ENCODE assay signal across 17 cellular contexts in genomic region chr17:228223-228615, GRCh38. TPM values are rescaled to one million over a fixed set of nuclear protein-coding genes. Genes with fewer than 3 reads are reported as not detected.
"Had no signal": no experiment of that assay in that cellular context is flagged by ENCODE, and none has a peak within 500 bp of the region (broad histone marks: within the 10 kb centered on the region; RNA-seq: fewer than 3 reads in every experiment).

No MANE protein-coding gene starts in this region.

- H3K9me3 ChIP-seq: transverse colon, vagina had no signal

- H3K4me1 Mint-ChIP-seq: activated CD4-positive, alpha-beta memory T cell treated with anti-CD3 and anti-CD28 coated beads, Interleukin-2, amount 10 ng/mL, durations not matched to agents 7 days and 5 days; activated CD8-positive, alpha-beta memory T cell treated with anti-CD3 and anti-CD28 coated beads, Interleukin-2, amount 10 ng/mL, durations not matched to agents 7 days and 5 days had no signal

- H3K27ac ChIP-seq: transverse colon, vagina had no signal

- H3K4me3 ChIP-seq: lung, transverse colon, vagina had no signal

- H3K27me3 ChIP-seq: transverse colon, vagina had no signal

- DNase-seq: activated CD4-positive, alpha-beta memory T cell treated with anti-CD3 and anti-CD28 coated beads, Interleukin-2, amount 10 ng/mL, durations not matched to agents 7 days and 5 days; activated CD4-positive, alpha-beta T cell treated with anti-CD3 and anti-CD28 coated beads for 48 hours; activated CD4-positive, CD25-positive, alpha-beta regulatory T cell; activated CD8-positive, alpha-beta memory T cell treated with anti-CD3 and anti-CD28 coated beads, Interleukin-2, amount 10 ng/mL, durations not matched to agents 7 days and 5 days; activated naive CD4-positive, alpha-beta T cell treated with anti-CD3 and anti-CD28 coated beads, Interleukin-2, amount 50 U/mL, for 16 hours; dermis blood vessel endothelial cell; stimulated activated CD4-positive, alpha-beta T cell treated with anti-CD3 and anti-CD28 coated beads, Interleukin-2, amount 100 ng/mL, for 24 hours; stimulated activated naive CD8-positive, alpha-beta T cell treated with anti-CD3 and anti-CD28 coated beads, Interleukin-15, Interleukin-2, amounts not matched to agents 100 U/mL and 50 U/mL, for 24 hours; substantia nigra; T-helper 1 cell; T-helper 9 cell had no signal

- H3K27ac Mint-ChIP-seq: activated CD4-positive, alpha-beta memory T cell treated with anti-CD3 and anti-CD28 coated beads, Interleukin-2, amount 10 ng/mL, durations not matched to agents 7 days and 5 days; activated CD8-positive, alpha-beta memory T cell treated with anti-CD3 and anti-CD28 coated beads, Interleukin-2, amount 10 ng/mL, durations not matched to agents 7 days and 5 days; natural killer cell treated with Interleukin-12 subunit alpha and Interleukin-12 subunit beta and Interleukin-15 and Interleukin-18, amount 100 ng/mL, for 72 hours had no signal

- H3K27me3 Mint-ChIP-seq: activated CD4-positive, alpha-beta memory T cell treated with anti-CD3 and anti-CD28 coated beads, Interleukin-2, amount 10 ng/mL, durations not matched to agents 7 days and 5 days; activated CD8-positive, alpha-beta memory T cell treated with anti-CD3 and anti-CD28 coated beads, Interleukin-2, amount 10 ng/mL, durations not matched to agents 7 days and 5 days; natural killer cell treated with Interleukin-12 subunit alpha and Interleukin-12 subunit beta and Interleukin-15 and Interleukin-18, amount 100 ng/mL, for 72 hours had no signal

- H3K4me1 ChIP-seq: parathyroid adenoma, vagina had no signal

- H3K4me3 Mint-ChIP-seq: activated CD4-positive, alpha-beta memory T cell treated with anti-CD3 and anti-CD28 coated beads, Interleukin-2, amount 10 ng/mL, durations not matched to agents 7 days and 5 days; activated CD8-positive, alpha-beta memory T cell treated with anti-CD3 and anti-CD28 coated beads, Interleukin-2, amount 10 ng/mL, durations not matched to agents 7 days and 5 days; natural killer cell treated with Interleukin-12 subunit alpha and Interleukin-12 subunit beta and Interleukin-15 and Interleukin-18, amount 100 ng/mL, for 72 hours had no signal

- H3K36me3 ChIP-seq: transverse colon, vagina had no signal

- H3K9me3 Mint-ChIP-seq: activated CD4-positive, alpha-beta memory T cell treated with anti-CD3 and anti-CD28 coated beads, Interleukin-2, amount 10 ng/mL, durations not matched to agents 7 days and 5 days; natural killer cell treated with Interleukin-12 subunit alpha and Interleukin-12 subunit beta and Interleukin-15 and Interleukin-18, amount 100 ng/mL, for 72 hours had no signal

- ATAC-seq: activated CD8-positive, alpha-beta memory T cell treated with anti-CD3 and anti-CD28 coated beads, Interleukin-2, amount 10 ng/mL, durations not matched to agents 7 days and 5 days; natural killer cell treated with Interleukin-12 subunit alpha and Interleukin-12 subunit beta and Interleukin-15 and Interleukin-18, amount 100 ng/mL, for 72 hours; SK-N-SH treated with all-trans-retinoic acid at 6 μM for 48 hours; stimulated activated naive CD8-positive, alpha-beta T cell treated with anti-CD3 and anti-CD28 coated beads, Interleukin-15, Interleukin-2, amounts not matched to agents 100 U/mL and 50 U/mL, for 24 hours had no signal

- H3K36me3 Mint-ChIP-seq: activated CD8-positive, alpha-beta memory T cell treated with anti-CD3 and anti-CD28 coated beads, Interleukin-2, amount 10 ng/mL, durations not matched to agents 7 days and 5 days; natural killer cell treated with Interleukin-12 subunit alpha and Interleukin-12 subunit beta and Interleukin-15 and Interleukin-18, amount 100 ng/mL, for 72 hours had no signal

RNA-seq across cellular contexts. Expression of gene DOC2B, which starts 46.8 kb away (rescaled TPM):
- total RNA-seq: activated CD4-positive, alpha-beta memory T cell treated with anti-CD3 and anti-CD28 coated beads, Interleukin-2, amount 10 ng/mL, durations not matched to agents 7 days and 5 days had no signal
